Comparison of ENCODE assay signal across 10 cellular contexts in the genomic region with DNA sequence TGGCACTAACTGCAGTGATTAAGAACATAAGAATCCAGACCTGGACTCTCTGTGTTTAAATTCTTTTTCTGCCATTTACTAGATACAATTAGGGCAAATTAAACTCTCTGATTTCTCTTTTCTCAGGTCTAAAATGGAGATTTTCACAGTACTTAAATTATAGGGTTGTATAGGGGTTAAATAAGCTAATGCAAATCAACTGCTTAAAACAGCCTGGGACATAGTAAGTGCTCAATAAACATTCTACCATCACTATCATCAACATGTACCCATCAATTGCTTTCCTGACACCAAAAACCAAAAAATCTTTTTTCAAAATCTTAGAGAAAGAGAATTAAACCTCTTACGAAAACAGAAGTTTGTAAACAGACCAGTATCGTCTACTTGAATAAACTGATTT.
"Had no signal": no experiment of that assay in that cellular context is flagged by ENCODE, and none has a peak within 500 bp of the region (broad histone marks: within the 10 kb centered on the region; RNA-seq: fewer than 3 reads in every experiment).

No MANE protein-coding gene starts in this region.

- H3K9me3 Mint-ChIP-seq: activated CD4-positive, alpha-beta T cell treated with anti-CD3 and anti-CD28 coated beads, Interleukin-2, amount 10 ng/mL, durations not matched to agents 7 days and 5 days; effector memory CD8-positive, alpha-beta T cell had no signal

- H3K27me3 ChIP-seq: ascending aorta, pancreas had no signal

- H3K9me3 ChIP-seq: ascending aorta, pancreas had no signal

- FAIRE-seq: bronchial epithelial cell, frontal cortex, pancreas had no signal

- DNase-seq: activated CD4-positive, alpha-beta T cell treated with anti-CD3 and anti-CD28 coated beads, Interleukin-2, amount 10 ng/mL, durations not matched to agents 7 days and 5 days; activated effector memory CD4-positive, alpha-beta T cell treated with Interleukin-2 at 50 U/mL for 16 hours; dermis blood vessel endothelial cell; effector memory CD8-positive, alpha-beta T cell; head of caudate nucleus; pancreas had no signal

- H3K4me3 Mint-ChIP-seq: activated CD4-positive, alpha-beta T cell treated with anti-CD3 and anti-CD28 coated beads, Interleukin-2, amount 10 ng/mL, durations not matched to agents 7 days and 5 days had no signal

- H3K4me3 ChIP-seq: ascending aorta, pancreas had no signal

- H3K27ac ChIP-seq: ascending aorta, pancreas had no signal

- ATAC-seq: effector memory CD8-positive, alpha-beta T cell; pancreas; sciatic nerve had no signal

- H3K27me3 Mint-ChIP-seq: activated CD4-positive, alpha-beta T cell treated with anti-CD3 and anti-CD28 coated beads, Interleukin-2, amount 10 ng/mL, durations not matched to agents 7 days and 5 days; effector memory CD8-positive, alpha-beta T cell had no signal

- H3K36me3 ChIP-seq: pancreas had no signal

- H3K27ac Mint-ChIP-seq: activated CD4-positive, alpha-beta T cell treated with anti-CD3 and anti-CD28 coated beads, Interleukin-2, amount 10 ng/mL, durations not matched to agents 7 days and 5 days had no signal
